Comparison of ENCODE assay signal across 14 cellular contexts in the genomic region with DNA sequence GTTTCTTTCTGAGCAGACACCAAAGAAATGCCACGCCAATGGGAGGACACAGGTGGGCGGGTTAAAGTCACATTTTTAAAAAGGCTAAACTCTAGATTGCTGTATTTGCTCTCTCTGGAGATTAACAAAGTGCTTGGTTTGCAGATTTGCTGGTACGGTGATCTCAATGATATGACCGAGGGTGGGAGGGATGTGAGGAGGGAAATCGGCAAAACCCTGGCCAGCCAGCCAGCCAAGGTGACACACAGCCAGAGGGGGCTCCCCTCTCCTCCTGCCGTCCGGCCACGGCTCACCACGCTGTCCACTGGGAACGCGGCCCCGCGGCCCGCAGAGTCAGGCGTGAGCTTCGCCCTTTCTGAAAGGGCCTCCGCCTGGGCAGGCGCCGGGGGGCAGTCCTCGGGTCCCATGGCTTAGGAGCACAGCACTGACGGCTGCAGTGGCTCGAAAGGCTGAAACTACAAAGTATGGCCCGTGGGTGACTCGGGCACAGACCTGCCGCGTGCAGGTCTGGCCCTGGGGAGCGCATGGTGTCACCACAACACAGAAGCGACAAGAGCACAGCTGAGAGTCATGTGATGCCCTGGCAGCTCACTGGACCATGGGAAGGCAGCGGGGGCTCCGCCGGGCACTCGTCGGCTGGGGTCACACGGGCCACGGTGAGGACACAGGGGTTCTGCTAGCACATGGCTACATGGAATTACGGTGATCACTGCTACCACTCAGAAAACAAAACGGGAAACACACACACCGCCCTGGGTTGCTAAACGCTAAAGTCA.
"Had no signal": no experiment of that assay in that cellular context is flagged by ENCODE, and none has a peak within 500 bp of the region (broad histone marks: within the 10 kb centered on the region; RNA-seq: fewer than 3 reads in every experiment).

No MANE protein-coding gene starts in this region.

- H3K27ac Mint-ChIP-seq: activated T-helper 17 cell treated with anti-CD3 and anti-CD28 coated beads, Interleukin-2, amount 50 U/mL, for 72 hours; stimulated activated memory B cell treated with anti-CD40 and anti-IgM and Interleukin-4, amounts not matched to agents 10 μg/mL and 1 μg/mL and 100 μg/mL, for 72 hours; T-helper 2 cell treated with Interferon-gamma antibody and Interleukin-4, amounts not matched to agents 5 μg/mL and 100 μg/mL, for 36 hours had no signal

- H3K4me3 ChIP-seq: thyroid gland had no signal

- H3K4me1 ChIP-seq: thyroid gland had no signal

- H3K9me3 ChIP-seq: thyroid gland had no signal

- H3K27ac ChIP-seq: thyroid gland had no signal

- H3K36me3 Mint-ChIP-seq: natural killer cell had no signal

- H3K4me3 Mint-ChIP-seq: activated T-helper 17 cell treated with anti-CD3 and anti-CD28 coated beads, Interleukin-2, amount 50 U/mL, for 72 hours; effector memory CD8-positive, alpha-beta T cell; natural killer cell; stimulated activated memory B cell treated with anti-CD40 and anti-IgM and Interleukin-4, amounts not matched to agents 10 μg/mL and 1 μg/mL and 100 μg/mL, for 72 hours; T-helper 2 cell treated with Interferon-gamma antibody and Interleukin-4, amounts not matched to agents 5 μg/mL and 100 μg/mL, for 36 hours had no signal

- ATAC-seq: activated T-helper 17 cell treated with anti-CD3 and anti-CD28 coated beads, Interleukin-2, amount 50 U/mL, for 72 hours; effector memory CD8-positive, alpha-beta T cell; natural killer cell; stimulated activated memory B cell treated with anti-CD40 and anti-IgM and Interleukin-4, amounts not matched to agents 10 μg/mL and 1 μg/mL and 100 μg/mL, for 72 hours had no signal

- H3K27me3 ChIP-seq: thyroid gland had no signal

- DNase-seq: activated CD4-positive, alpha-beta T cell treated with anti-CD3 and anti-CD28 coated beads, Interleukin-2, amount 50 U/mL, for 1 hour; activated naive CD4-positive, alpha-beta T cell treated with anti-CD3 and anti-CD28 coated beads, Interleukin-2, amount 50 U/mL, for 16 hours; activated T-cell treated with anti-CD3 and anti-CD28 coated beads for 4 hours; dermis blood vessel endothelial cell; effector memory CD8-positive, alpha-beta T cell; natural killer cell; occipital lobe; stimulated activated CD4-positive, alpha-beta T cell treated with anti-CD3 and anti-CD28 coated beads, Interleukin-12 subunit alpha, Interleukin-12 subunit beta, amount 100 ng/mL, for 4 hours; stimulated activated CD4-positive, alpha-beta T cell treated with anti-CD3 and anti-CD28 coated beads, Interleukin-2, amount 100 ng/mL, for 24 hours; SW 1271; thyroid gland had no signal

- H3K27me3 Mint-ChIP-seq: activated T-helper 17 cell treated with anti-CD3 and anti-CD28 coated beads, Interleukin-2, amount 50 U/mL, for 72 hours; effector memory CD8-positive, alpha-beta T cell; stimulated activated memory B cell treated with anti-CD40 and anti-IgM and Interleukin-4, amounts not matched to agents 10 μg/mL and 1 μg/mL and 100 μg/mL, for 72 hours had no signal

- H3K9me3 Mint-ChIP-seq: activated T-helper 17 cell treated with anti-CD3 and anti-CD28 coated beads, Interleukin-2, amount 50 U/mL, for 72 hours; effector memory CD8-positive, alpha-beta T cell; natural killer cell; stimulated activated memory B cell treated with anti-CD40 and anti-IgM and Interleukin-4, amounts not matched to agents 10 μg/mL and 1 μg/mL and 100 μg/mL, for 72 hours; T-helper 2 cell treated with Interferon-gamma antibody and Interleukin-4, amounts not matched to agents 5 μg/mL and 100 μg/mL, for 36 hours had no signal
